In the genomic region with DNA sequence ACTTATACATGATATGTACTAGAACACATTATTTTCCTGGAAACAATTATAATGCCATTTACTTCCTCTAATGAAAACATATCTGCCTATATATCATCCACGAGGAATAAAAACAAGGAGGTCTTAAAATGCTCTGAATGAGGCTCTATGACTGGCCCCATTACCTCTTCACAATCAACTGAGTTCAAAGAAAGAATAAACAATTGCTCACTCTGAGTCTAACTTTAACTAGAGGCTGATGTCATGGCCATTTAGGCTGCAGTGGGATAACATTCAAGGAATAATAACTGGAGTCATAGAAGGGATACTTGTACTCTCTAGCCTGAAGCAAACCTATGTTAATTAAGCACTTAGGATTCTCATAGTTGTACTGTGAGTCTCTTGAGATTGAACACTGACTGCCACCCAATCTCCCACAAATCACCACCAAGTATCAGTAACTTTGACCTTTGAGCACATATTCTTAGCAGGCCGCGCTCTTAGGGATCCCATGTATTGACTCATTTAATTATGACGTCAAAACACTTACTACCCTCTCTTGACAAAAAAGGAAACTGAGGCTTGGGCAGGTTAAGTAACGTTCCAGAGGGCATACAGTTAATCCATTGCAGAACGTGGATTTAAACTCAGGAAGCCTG, we compare ENCODE assay signal across 23 cellular contexts.
DNase-seq lines count a peak whose midpoint lies in the region; ATAC-seq and TF ChIP-seq lines count a peak whose summit lies in the region.
"Had no signal": no experiment of that assay in that cellular context is flagged by ENCODE, and none has a peak within 500 bp of the region (broad histone marks: within the 10 kb centered on the region; RNA-seq: fewer than 3 reads in every experiment).

No MANE protein-coding gene starts in this region.

- no peaks in the 10 kb centered on the region for H3K9me3 Mint-ChIP-seq in stimulated activated naive B cell treated with anti-CD40 and anti-IgM and Interleukin-4, amounts not matched to agents 10 μg/mL and 1 μg/mL and 100 μg/mL, for 72 hours
- H3K9me3 Mint-ChIP-seq: activated CD4-positive, alpha-beta memory T cell treated with anti-CD3 and anti-CD28 coated beads, Interleukin-2, amount 10 ng/mL, durations not matched to agents 7 days and 5 days had no signal

- TF ChIP-seq EP300 in suprapubic skin (IDR thresholded peaks at IDR 0.05), result no peak

- intact Hi-C loops in left cardiac atrium (cut with DNase I), result no loop called here

- ATAC-seq in left cardiac atrium, result no peak
- no peak for ATAC-seq in stimulated activated naive B cell treated with anti-CD40 and anti-IgM and Interleukin-4, amounts not matched to agents 10 μg/mL and 1 μg/mL and 100 μg/mL, for 72 hours (replicated peaks)
- ATAC-seq: SK-N-SH treated with all-trans-retinoic acid at 6 μM for 48 hours had no signal

- H3K4me3 ChIP-seq in epithelial cell of proximal tubule (ENCODE audit: low read depth, low read length), result no peak overlapping the region
- no peak overlapping the region for H3K4me3 ChIP-seq in suprapubic skin
- H3K4me3 ChIP-seq: left ventricle myocardium inferior, mucosa of descending colon had no signal

- peaks cover 23% of the 10 kb centered on the region for H3K4me1 ChIP-seq in suprapubic skin

- H3K4me1 Mint-ChIP-seq in stimulated activated naive B cell treated with anti-CD40 and anti-IgM and Interleukin-4, amounts not matched to agents 10 μg/mL and 1 μg/mL and 100 μg/mL, for 72 hours, result no peaks in the 10 kb centered on the region
- H3K4me1 Mint-ChIP-seq: activated CD4-positive, alpha-beta memory T cell treated with anti-CD3 and anti-CD28 coated beads, Interleukin-2, amount 10 ng/mL, durations not matched to agents 7 days and 5 days had no signal

- peak; percentile 27 for DNase-seq in DMS153 (lab: John Stamatoyannopoulos, UW)
- no peak for DNase-seq in DMS153 treated with DMSO at 0.1 percent for 48 hours (lab: John Stamatoyannopoulos, UW; ENCODE audit: unreplicated experiment)
- DNase-seq in NCI-H69 (lab: John Stamatoyannopoulos, UW), result peak; percentile 80
- DNase-seq in epithelial cell of proximal tubule (ENCODE audit: low read depth), result peak; percentile 56
- DNase-seq in suprapubic skin (ENCODE audit: low spot score in 2 of 2), result no peak
- no peak for DNase-seq in left cardiac atrium
- no peak for DNase-seq in ACHN
- no peak for DNase-seq in stimulated activated naive B cell treated with anti-CD40 and anti-IgM and Interleukin-4, amounts not matched to agents 10 μg/mL and 1 μg/mL and 100 μg/mL, for 72 hours
- DNase-seq: activated CD4-positive, alpha-beta memory T cell treated with anti-CD3 and anti-CD28 coated beads, Interleukin-2, amount 10 ng/mL, durations not matched to agents 7 days and 5 days; activated naive CD4-positive, alpha-beta T cell; AML-193; amygdala; central memory CD4-positive, alpha-beta T cell; GDM1; KBM-7; left ventricle myocardium inferior; mucosa of descending colon; NCI-H226; posterior cingulate gyrus; stimulated activated naive CD4-positive, alpha-beta T cell treated with Interleukin-2 at 50 U/mL for 16 hours; trophoblast cell had no signal

- H3K27me3 Mint-ChIP-seq in stimulated activated naive B cell treated with anti-CD40 and anti-IgM and Interleukin-4, amounts not matched to agents 10 μg/mL and 1 μg/mL and 100 μg/mL, for 72 hours, result peaks cover 6 to 7% of the 10 kb centered on the region in 2 donors

- no peaks in the 10 kb centered on the region for H3K9me3 ChIP-seq in suprapubic skin
- H3K9me3 ChIP-seq: mucosa of descending colon had no signal

- no peak for TF ChIP-seq POLR2A in suprapubic skin (IDR thresholded peaks at IDR 0.05)

- no peaks in the 10 kb centered on the region for H3K36me3 ChIP-seq in suprapubic skin
- H3K36me3 ChIP-seq: left ventricle myocardium inferior had no signal

- in situ Hi-C loops in ACHN (cut with HindIII; ENCODE audit: low pct_ligation_motif_present, low pct_unique_long_range_greater_than_20kb, low sequenced_read_pairs), result no loop called here

- H3K4me3 Mint-ChIP-seq in stimulated activated naive B cell treated with anti-CD40 and anti-IgM and Interleukin-4, amounts not matched to agents 10 μg/mL and 1 μg/mL and 100 μg/mL, for 72 hours, result no peak overlapping the region
- H3K4me3 Mint-ChIP-seq: activated CD4-positive, alpha-beta memory T cell treated with anti-CD3 and anti-CD28 coated beads, Interleukin-2, amount 10 ng/mL, durations not matched to agents 7 days and 5 days had no signal

- H3K27ac Mint-ChIP-seq in stimulated activated naive B cell treated with anti-CD40 and anti-IgM and Interleukin-4, amounts not matched to agents 10 μg/mL and 1 μg/mL and 100 μg/mL, for 72 hours, result no peak overlapping the region
- H3K27ac Mint-ChIP-seq: activated CD4-positive, alpha-beta memory T cell treated with anti-CD3 and anti-CD28 coated beads, Interleukin-2, amount 10 ng/mL, durations not matched to agents 7 days and 5 days had no signal

- no peaks in the 10 kb centered on the region for H3K36me3 Mint-ChIP-seq in stimulated activated naive B cell treated with anti-CD40 and anti-IgM and Interleukin-4, amounts not matched to agents 10 μg/mL and 1 μg/mL and 100 μg/mL, for 72 hours

- TF ChIP-seq CTCF in epithelial cell of proximal tubule (conservative IDR thresholded peaks at IDR 0.05; ENCODE audit: low read depth, low read length) (no peak), suprapubic skin (IDR thresholded peaks at IDR 0.05) (no peak)

- H3K27me3 ChIP-seq in suprapubic skin, result no peaks in the 10 kb centered on the region

- H3K27ac ChIP-seq in suprapubic skin, result peak overlapping the region; percentile 86
- H3K27ac ChIP-seq: 22Rv1, left ventricle myocardium inferior had no signal

- WGBS in suprapubic skin, result 77% methylated on average over 6 of the region's 6 CpGs

Comparison
In these comparisons a context has a peak if more than half of its experiments do, and no peak if none do; other contexts are left out.
1. DNase-seq: peak in DMS153 (single experiment), NCI-H69 (single experiment) and epithelial cell of proximal tubule (single experiment); none in DMS153 treated with DMSO at 0.1 percent for 48 hours (single experiment), suprapubic skin (0 of 2), left cardiac atrium (single experiment), ACHN (single experiment) and stimulated activated naive B cell treated with anti-CD40 and anti-IgM and Interleukin-4, amounts not matched to agents 10 μg/mL and 1 μg/mL and 100 μg/mL, for 72 hours (single experiment).